ENCODE assay signal across 8 cellular contexts in the genomic region with DNA sequence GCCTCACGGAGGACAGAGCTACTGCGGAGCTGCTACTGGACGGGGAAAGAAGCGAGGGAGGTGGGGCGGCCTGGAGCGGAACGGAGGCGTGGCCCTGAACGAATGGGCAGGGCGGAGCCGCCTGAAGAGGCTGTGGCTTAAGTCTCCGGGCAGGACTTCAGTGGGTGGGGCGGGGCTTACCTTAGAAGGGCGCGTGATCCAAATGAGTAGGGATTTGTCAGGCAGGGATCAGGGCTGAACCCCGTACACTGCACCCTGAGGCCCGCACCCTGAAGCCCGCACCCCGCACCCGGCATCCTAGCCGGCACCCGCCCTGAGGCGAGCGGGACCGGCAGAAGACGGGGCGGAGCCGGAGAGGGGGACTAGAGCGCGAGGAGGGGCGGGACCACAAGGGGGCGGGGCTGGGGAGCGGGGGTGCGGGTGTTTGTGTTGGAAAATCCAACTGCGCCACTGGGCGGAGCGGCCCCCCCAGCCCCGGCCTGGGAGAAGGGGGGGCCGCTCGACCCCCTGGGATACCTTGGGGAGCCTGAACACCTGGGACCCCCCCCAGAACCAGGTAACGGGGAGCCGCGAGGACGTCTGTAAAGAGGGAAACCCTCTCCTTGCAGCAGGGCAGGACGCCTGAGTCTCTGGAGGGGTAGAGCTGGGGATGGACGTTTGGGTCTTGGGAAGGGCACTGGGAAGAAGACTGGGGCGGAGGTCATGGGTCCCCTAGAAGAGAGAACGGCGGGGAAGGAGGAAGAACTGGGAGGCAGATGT. TPM values are rescaled to one million over a fixed set of nuclear protein-coding genes. Genes with fewer than 3 reads are reported as not detected.
A peak's percentile ranks its signal among the peaks of the same experiment; 100 is the strongest.
DNase-seq lines count a peak whose midpoint lies in the region; ATAC-seq and TF ChIP-seq lines count a peak whose summit lies in the region.

A gene with protein sequence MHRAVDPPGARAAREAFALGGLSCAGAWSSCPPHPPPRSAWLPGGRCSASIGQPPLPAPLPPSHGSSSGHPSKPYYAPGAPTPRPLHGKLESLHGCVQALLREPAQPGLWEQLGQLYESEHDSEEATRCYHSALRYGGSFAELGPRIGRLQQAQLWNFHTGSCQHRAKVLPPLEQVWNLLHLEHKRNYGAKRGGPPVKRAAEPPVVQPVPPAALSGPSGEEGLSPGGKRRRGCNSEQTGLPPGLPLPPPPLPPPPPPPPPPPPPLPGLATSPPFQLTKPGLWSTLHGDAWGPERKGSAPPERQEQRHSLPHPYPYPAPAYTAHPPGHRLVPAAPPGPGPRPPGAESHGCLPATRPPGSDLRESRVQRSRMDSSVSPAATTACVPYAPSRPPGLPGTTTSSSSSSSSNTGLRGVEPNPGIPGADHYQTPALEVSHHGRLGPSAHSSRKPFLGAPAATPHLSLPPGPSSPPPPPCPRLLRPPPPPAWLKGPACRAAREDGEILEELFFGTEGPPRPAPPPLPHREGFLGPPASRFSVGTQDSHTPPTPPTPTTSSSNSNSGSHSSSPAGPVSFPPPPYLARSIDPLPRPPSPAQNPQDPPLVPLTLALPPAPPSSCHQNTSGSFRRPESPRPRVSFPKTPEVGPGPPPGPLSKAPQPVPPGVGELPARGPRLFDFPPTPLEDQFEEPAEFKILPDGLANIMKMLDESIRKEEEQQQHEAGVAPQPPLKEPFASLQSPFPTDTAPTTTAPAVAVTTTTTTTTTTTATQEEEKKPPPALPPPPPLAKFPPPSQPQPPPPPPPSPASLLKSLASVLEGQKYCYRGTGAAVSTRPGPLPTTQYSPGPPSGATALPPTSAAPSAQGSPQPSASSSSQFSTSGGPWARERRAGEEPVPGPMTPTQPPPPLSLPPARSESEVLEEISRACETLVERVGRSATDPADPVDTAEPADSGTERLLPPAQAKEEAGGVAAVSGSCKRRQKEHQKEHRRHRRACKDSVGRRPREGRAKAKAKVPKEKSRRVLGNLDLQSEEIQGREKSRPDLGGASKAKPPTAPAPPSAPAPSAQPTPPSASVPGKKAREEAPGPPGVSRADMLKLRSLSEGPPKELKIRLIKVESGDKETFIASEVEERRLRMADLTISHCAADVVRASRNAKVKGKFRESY (N-terminal part only) (plus strand): TSS at position 423 of the 759 bp plus-strand sequence. CDS start 11,338 bp downstream, outside the sequence.

- H3K36me3 ChIP-seq in heart left ventricle = no peaks in the 10 kb centered on the region

- peak within 1 kb of the TSS; percentile 100 for H3K27ac Mint-ChIP-seq in type B pancreatic cell

- H3K36me3 Mint-ChIP-seq in type B pancreatic cell = no peaks in the 10 kb centered on the region

- peak in 6 of 12 donors; percentile 6 to 22 (median 10) for TF ChIP-seq CTCF in heart left ventricle (IDR thresholded peaks at IDR 0.05)
- no peak for TF ChIP-seq CTCF in type B pancreatic cell (conservative IDR thresholded peaks at IDR 0.05)

- 0 to 1% (median 0%) methylated on average over 25 to 49 of the region's 49 CpGs for WGBS in heart left ventricle, 4 donors

- in situ Hi-C loops in G401 (cut with HindIII; ENCODE audit: low sequenced_read_pairs) = no loop called here

- peaks cover 27% of the 10 kb centered on the region for H3K27me3 Mint-ChIP-seq in type B pancreatic cell

- peak within 1 kb of the TSS; percentile 100 for H3K4me3 Mint-ChIP-seq in type B pancreatic cell

- H3K9me3 ChIP-seq in heart left ventricle = no peaks in the 10 kb centered on the region

- H3K4me3 ChIP-seq in heart left ventricle = peak within 1 kb of the TSS; percentile 59 to 99 (median 80)

- DNase-seq in G401 (ENCODE audit: low spot score) = peak; percentile 97
- DNase-seq in NCI-H1417 (lab: John Stamatoyannopoulos, UW) = peak; percentile 74 to 82 (median 81)
- peak; percentile 70 to 93 (median 85) for DNase-seq in T-helper 2 cell
- DNase-seq in amniotic stem cell (lab: John Stamatoyannopoulos, UW) = peak; percentile 86
- DNase-seq in heart left ventricle = peak; percentile 94 to 96 (median 95)
- peak; percentile 82 for DNase-seq in pons (ENCODE audit: low spot score)
- DNase-seq in type B pancreatic cell (ENCODE audit: extremely low spot score, unreplicated experiment) = no peak

- no peaks in the 10 kb centered on the region for H3K27me3 ChIP-seq in heart left ventricle

- TF ChIP-seq POLR2A in heart left ventricle (IDR thresholded peaks at IDR 0.05) = no peak

- intact Hi-C loops in heart left ventricle (cut with DNase I) = loop anchor here in 7 of 10 donors (1.0 to 2.0 kb wide), 7 partner anchors 8 to 53 kb away; a partner anchor contains a TSS

- ATAC-seq in HG02571 (IDR thresholded peaks at IDR 0.05; ENCODE audit: unreplicated experiment) (peak; percentile 43), heart left ventricle (peak; percentile 65 to 82 (median 73))

- H3K4me1 ChIP-seq in heart left ventricle = peaks cover 0 to 44% (median 27%) of the 10 kb centered on the region in 12 donors

- peak within 1 kb of the TSS; percentile 86 to 100 (median 98) for H3K27ac ChIP-seq in heart left ventricle

- H3K9me3 Mint-ChIP-seq in type B pancreatic cell = no peaks in the 10 kb centered on the region

- H3K4me1 Mint-ChIP-seq in type B pancreatic cell (ENCODE audit: unreplicated experiment) = peaks cover 25% of the 10 kb centered on the region

RNA-seq across cellular contexts. Expression of the gene that starts here (rescaled TPM):
- 0.34 and 0.37 TPM in 2 replicates for total RNA-seq in G401 (2014; rRNA removed; shearing (Covaris generic))
- total RNA-seq in heart left ventricle (10 to 100 TPM in 8 of 9 donors, 1 to 10 TPM in 1; 7.4 to 29.3 (median 24.8) TPM), type B pancreatic cell (ENCODE audit: low replicate concordance) (69.1 and 85.1 TPM in 2 replicates)
- polyA plus RNA-seq in heart left ventricle = 10 to 100 TPM; 11.6 to 14.4 TPM

Comparison
In these comparisons a context has a peak if more than half of its experiments do, and no peak if none do; other contexts are left out.
1. Peak in DNase-seq in G401; RNA of the gene not detected or under 1 TPM.